22 cellular contexts compared by ENCODE assay signal in the genomic region with DNA sequence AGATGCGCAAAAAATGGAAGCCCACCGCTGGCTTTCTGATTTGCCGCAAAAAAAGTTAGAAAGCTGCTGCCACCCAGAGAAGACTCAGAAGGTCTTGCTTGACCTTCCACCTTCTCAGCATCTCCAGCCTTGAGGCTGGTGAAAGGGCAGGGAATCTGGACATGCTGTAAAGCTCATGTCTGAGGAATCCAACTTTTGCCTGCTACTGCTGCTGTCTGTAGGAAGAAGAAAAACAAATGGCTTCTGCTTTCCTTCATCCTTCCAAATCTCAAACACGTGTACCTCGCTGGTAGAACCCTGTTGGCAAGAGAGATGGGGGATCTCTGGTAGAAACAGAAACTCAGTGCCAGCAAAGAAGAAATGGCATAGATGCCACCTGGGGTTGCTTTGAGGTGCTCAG. TPM values are rescaled to one million over a fixed set of nuclear protein-coding genes. Genes with fewer than 3 reads are reported as not detected.
DNase-seq lines count a peak whose midpoint lies in the region; ATAC-seq and TF ChIP-seq lines count a peak whose summit lies in the region.
"Had no signal": no experiment of that assay in that cellular context is flagged by ENCODE, and none has a peak within 500 bp of the region (broad histone marks: within the 10 kb centered on the region; RNA-seq: fewer than 3 reads in every experiment).

No MANE protein-coding gene starts in this region.

- H2AFZ ChIP-seq in IMR-90 (replicated peaks; ENCODE audit: low read length, poor library complexity): no peak overlapping the region
- no peak overlapping the region for H2AFZ ChIP-seq in trophoblast cell (ENCODE audit: insufficient read depth, low read length, poor library complexity)
- H2AFZ ChIP-seq in neural progenitor cell (replicated peaks): no peak overlapping the region

- BruUV-seq in IMR-90 (replicated peaks; lab: Mats Ljungman, UMichigan): no TSS peak

- TF ChIP-seq CTCF in IMR-90 (conservative IDR thresholded peaks at IDR 0.05; ENCODE audit: low read depth, low read length) (no peak), dorsolateral prefrontal cortex (IDR thresholded peaks at IDR 0.05 in 54 of 56, conservative IDR thresholded peaks at IDR 0.05 in 2 of 56; ENCODE audit: low read depth in 1 of 56, partially characterized antibody in 56 of 56) (no peak), type B pancreatic cell (conservative IDR thresholded peaks at IDR 0.05) (no peak), neural progenitor cell (IDR thresholded peaks at IDR 0.05) (no peak)

- H2BK120ac ChIP-seq in IMR-90 (ENCODE audit: low read depth, low read length): peak overlapping the region; percentile 20; the same call in 1 of the 2 replicates
- H2BK120ac ChIP-seq in trophoblast cell (ENCODE audit: insufficient read depth, low read length, poor library complexity): peak overlapping the region; percentile 72

- H4K91ac ChIP-seq in IMR-90 (ENCODE audit: insufficient read depth, low read depth, low read length): no peak overlapping the region
- H4K91ac ChIP-seq in trophoblast cell (ENCODE audit: low read depth, low read length): no peak overlapping the region

- peak overlapping the region; percentile 52; the same call in 1 of the 2 replicates for H3K23ac ChIP-seq in IMR-90 (ENCODE audit: low read depth, low read length)
- H3K23ac ChIP-seq in trophoblast cell (ENCODE audit: low read length): no peak overlapping the region

- H3K4me1 Mint-ChIP-seq in type B pancreatic cell (ENCODE audit: unreplicated experiment) (peaks cover 52% of the 10 kb centered on the region), neural progenitor cell (peaks cover 7% of the 10 kb centered on the region), T-cell (peaks cover 16 to 26% (median 18%) of the 10 kb centered on the region in 3 donors)

- no peak for TF ChIP-seq POLR2A in IMR-90 (IDR thresholded peaks at IDR 0.05; ENCODE audit: low read depth, low read length)

- H3K4me3 Mint-ChIP-seq in type B pancreatic cell (peak overlapping the region; percentile 51), neural progenitor cell (no peak overlapping the region), T-cell (no peak overlapping the region)
- H3K4me3 Mint-ChIP-seq: IgD-negative memory B cell had no signal

- peak overlapping the region; percentile 35; the same call in 1 of the 2 replicates for H4K5ac ChIP-seq in IMR-90 (ENCODE audit: low read depth, low read length)

- peaks cover 16% of the 10 kb centered on the region for H3K9me1 ChIP-seq in IMR-90 (ENCODE audit: insufficient read depth, low read length)

- in situ Hi-C loops in IMR-90 (cut with MboI; ENCODE audit: low sequenced_read_pairs): no loop called here

- H3K9me3 Mint-ChIP-seq in type B pancreatic cell (no peaks in the 10 kb centered on the region), neural progenitor cell (no peaks in the 10 kb centered on the region), T-cell (no peaks in the 10 kb centered on the region)
- H3K9me3 Mint-ChIP-seq: IgD-negative memory B cell had no signal

- DNase-seq in IMR-90 (no peak), dorsolateral prefrontal cortex (no peak), trophoblast cell (no peak), type B pancreatic cell (ENCODE audit: extremely low spot score, unreplicated experiment) (no peak), neural progenitor cell (ENCODE audit: low spot score) (no peak), T-cell (no peak), GF-D8 (lab: John Stamatoyannopoulos, UW) (no peak)
- DNase-seq: ACHN, AML-193, DMS79 treated with DMSO at 0.1 percent for 48 hours, Karpas-422, MG63, NCI-H1048, NCI-H1436, NCI-H1930, NCI-H345, NCI-H524 treated with DMSO at 0.1 percent for 48 hours, SJCRH30 had no signal

- POLR2A ChIA-PET in IMR-90 (lab: Charles Lee; ENCODE audit: unreplicated experiment): no interaction called here
- POLR2A ChIA-PET in T-cell (lab: Charles Lee): no interaction called here

- H3K27me3 ChIP-seq in IMR-90 (ENCODE audit: control insufficient read depth, insufficient read depth, low read length): no peaks in the 10 kb centered on the region
- no peaks in the 10 kb centered on the region for H3K27me3 ChIP-seq in dorsolateral prefrontal cortex
- H3K27me3 ChIP-seq in trophoblast cell (ENCODE audit: insufficient read depth, low read length): no peaks in the 10 kb centered on the region
- H3K27me3 ChIP-seq in neural progenitor cell: no peaks in the 10 kb centered on the region
- H3K27me3 ChIP-seq: MG63, SJCRH30 had no signal

- intact Hi-C loops in IMR-90 (cut with micrococcal nuclease) (loop anchor here (5.0 kb wide), 1 partner anchor 52 kb away; no protein-coding TSS in a partner anchor), dorsolateral prefrontal cortex (cut with DNase I) (no loop called here)

- H3K36me3 ChIP-seq in IMR-90 (ENCODE audit: control insufficient read depth, insufficient read depth, low read length): no peaks in the 10 kb centered on the region
- H3K36me3 ChIP-seq in trophoblast cell (ENCODE audit: control insufficient read depth in 1 of 2, insufficient read depth in 2 of 2, low read length in 2 of 2): no peaks in the 10 kb centered on the region
- no peaks in the 10 kb centered on the region for H3K36me3 ChIP-seq in neural progenitor cell
- H3K36me3 ChIP-seq: HAP-1, MG63, SJCRH30 had no signal

- H3K18ac ChIP-seq in IMR-90 (ENCODE audit: low read depth, low read length) (peak overlapping the region; percentile 37; the same call in 1 of the 2 replicates), trophoblast cell (ENCODE audit: low read length) (no peak overlapping the region)

- H3K56ac ChIP-seq in IMR-90 (ENCODE audit: extremely low read depth, insufficient read depth, low read length): no peak overlapping the region

- peak overlapping the region; percentile 29; the same call in 1 of the 2 replicates for H3K14ac ChIP-seq in IMR-90 (replicated peaks; ENCODE audit: low read depth, low read length)
- peak overlapping the region; percentile 46 for H3K14ac ChIP-seq in trophoblast cell (ENCODE audit: low read length)

- H3K27me3 Mint-ChIP-seq in type B pancreatic cell: no peaks in the 10 kb centered on the region
- no peaks in the 10 kb centered on the region for H3K27me3 Mint-ChIP-seq in neural progenitor cell (ENCODE audit: insufficient read depth, low read depth)
- H3K27me3 Mint-ChIP-seq in T-cell: no peaks in the 10 kb centered on the region
- H3K27me3 Mint-ChIP-seq: IgD-negative memory B cell had no signal

- H2AK9ac ChIP-seq in IMR-90 (replicated peaks; ENCODE audit: low read depth, low read length, poor library complexity): no peak overlapping the region

- H3K27ac Mint-ChIP-seq in type B pancreatic cell (peak overlapping the region; percentile 87), neural progenitor cell (no peak overlapping the region), T-cell (no peak overlapping the region)
- H3K27ac Mint-ChIP-seq: IgD-negative memory B cell had no signal

- no CpG with 5 or more reads among the region's 5 CpGs for WGBS in IMR-90 (ENCODE audit: extremely low coverage in 2 of 2, insufficient read length in 1 of 2), 2 experiments
- WGBS in trophoblast cell (ENCODE audit: extremely low coverage, insufficient coverage, insufficient read length): no CpG with 5 or more reads among the region's 5 CpGs

- peak overlapping the region; percentile 32; the same call in 1 of the 3 replicates for H2BK15ac ChIP-seq in IMR-90 (ENCODE audit: low read depth, low read length)

- H3F3A ChIP-seq in neural progenitor cell (ENCODE audit: low read depth): no peaks in the 10 kb centered on the region

- H2BK5ac ChIP-seq in IMR-90 (ENCODE audit: low read depth, low read length, poor library complexity, severe bottlenecking) (no peak overlapping the region), trophoblast cell (ENCODE audit: low read depth, low read length, poor library complexity) (peak overlapping the region; percentile 91)

- no peak for TF ChIP-seq RAD21 in IMR-90 (IDR thresholded peaks at IDR 0.05; ENCODE audit: low read length)

- H4K8ac ChIP-seq in IMR-90 (ENCODE audit: low read depth in 2 of 2, low read length in 2 of 2) (no peak overlapping the region), trophoblast cell (ENCODE audit: low read depth, low read length) (peak overlapping the region; percentile 53)

- H4K20me1 ChIP-seq in IMR-90 (ENCODE audit: insufficient read depth, low read length): no peaks in the 10 kb centered on the region; the same call in 1 of the 2 replicates
- no peaks in the 10 kb centered on the region for H4K20me1 ChIP-seq in neural progenitor cell (ENCODE audit: low read depth)

- H2BK12ac ChIP-seq in trophoblast cell (ENCODE audit: low read length): peak overlapping the region; percentile 62

- H2AK5ac ChIP-seq in IMR-90 (ENCODE audit: low read depth, low read length) (peak overlapping the region; percentile 5; the same call in 1 of the 2 replicates), trophoblast cell (ENCODE audit: low read length) (peak overlapping the region; percentile 42)

- H3K27ac ChIP-seq in IMR-90 (ENCODE audit: insufficient read depth, low read length) (no peak overlapping the region), dorsolateral prefrontal cortex (peak overlapping the region in 45 of 59 donors; percentile 3 to 99 (median 65)), trophoblast cell (ENCODE audit: low read depth, low read length) (peak overlapping the region; percentile 81), neural progenitor cell (no peak overlapping the region)
- H3K27ac ChIP-seq: C4-2B, HL-60, SJCRH30 had no signal

- H3K9ac ChIP-seq in IMR-90 (ENCODE audit: low read depth, low read length) (no peak overlapping the region), trophoblast cell (ENCODE audit: low read length) (no peak overlapping the region), neural progenitor cell (no peak overlapping the region)

- H3K4me1 ChIP-seq in IMR-90 (ENCODE audit: control insufficient read depth, insufficient read depth, low read length) (peaks cover 22% of the 10 kb centered on the region), trophoblast cell (ENCODE audit: control insufficient read depth in 1 of 2, insufficient read depth in 2 of 2, low read length in 2 of 2) (peaks cover 25 to 35% of the 10 kb centered on the region in 2 experiments), neural progenitor cell (peaks cover 11% of the 10 kb centered on the region)
- H3K4me1 ChIP-seq: HAP-1 had no signal

- H3K36me3 Mint-ChIP-seq in type B pancreatic cell: peaks cover 15% of the 10 kb centered on the region
- H3K36me3 Mint-ChIP-seq in neural progenitor cell: no peaks in the 10 kb centered on the region
- no peaks in the 10 kb centered on the region for H3K36me3 Mint-ChIP-seq in T-cell
- H3K36me3 Mint-ChIP-seq: IgD-negative memory B cell had no signal

- H4K12ac ChIP-seq in trophoblast cell (ENCODE audit: low read depth, low read length): no peak overlapping the region

- no peak overlapping the region for H3K4me3 ChIP-seq in IMR-90 (ENCODE audit: insufficient read depth, low read depth, low read length)
- H3K4me3 ChIP-seq in dorsolateral prefrontal cortex: no peak overlapping the region
- H3K4me3 ChIP-seq in trophoblast cell (ENCODE audit: low read depth, low read length): no peak overlapping the region
- no peak overlapping the region for H3K4me3 ChIP-seq in neural progenitor cell
- H3K4me3 ChIP-seq: HAP-1, MG63, SJCRH30 had no signal

- dilution Hi-C loops in IMR-90 (cut with HindIII; ENCODE audit: low sequenced_read_pairs, unreplicated experiment): no loop called here

- H3K9me3 ChIP-seq in IMR-90 (ENCODE audit: control insufficient read depth, insufficient read depth, low read length): no peaks in the 10 kb centered on the region
- H3K9me3 ChIP-seq in trophoblast cell (ENCODE audit: insufficient read depth, low read depth, low read length): no peaks in the 10 kb centered on the region
- H3K9me3 ChIP-seq in neural progenitor cell (ENCODE audit: low read depth): no peaks in the 10 kb centered on the region
- H3K9me3 ChIP-seq: HAP-1, MG63, SJCRH30 had no signal

- H3K4me2 ChIP-seq in IMR-90 (ENCODE audit: low read depth, low read length): no peak overlapping the region
- H3K4me2 ChIP-seq in trophoblast cell (ENCODE audit: low read length): no peak overlapping the region
- H3K4me2 ChIP-seq in neural progenitor cell: no peak overlapping the region

- ATAC-seq in IMR-90 (ENCODE audit: low read depth): no peak
- ATAC-seq in T-cell (replicated peaks in 1 of 4): no peak

- H3K79me1 ChIP-seq in IMR-90 (ENCODE audit: low read depth in 1 of 2, low read length in 2 of 2) (peaks cover 21 to 49% of the 10 kb centered on the region in 2 experiments), trophoblast cell (ENCODE audit: low read length) (peaks cover 34% of the 10 kb centered on the region)

- H3K4ac ChIP-seq in IMR-90 (ENCODE audit: low read depth, low read length) (no peak overlapping the region), trophoblast cell (ENCODE audit: low read depth, low read length) (peak overlapping the region; percentile 90)

- CTCF ChIA-PET in IMR-90 (lab: Yijun Ruan, JAX): interaction anchor here (0.9 kb wide), 1 partner anchor 9 kb away, joined by 4 read pairs; no protein-coding TSS in a partner anchor
- CTCF ChIA-PET in T-cell (lab: Charles Lee): no interaction called here

- no peak overlapping the region for H2BK20ac ChIP-seq in IMR-90 (ENCODE audit: low read depth, low read length)

- H3K79me2 ChIP-seq in trophoblast cell (ENCODE audit: control insufficient read depth, insufficient read depth, low read length, poor library complexity) (peaks cover 9% of the 10 kb centered on the region), neural progenitor cell (ENCODE audit: low read depth) (peaks cover 7% of the 10 kb centered on the region)

RNA-seq across cellular contexts. Expression of a gene that starts 10.2 kb away (rescaled TPM):
- total RNA-seq in IMR-90 (2012; rRNA removed) (49.3 and 53.6 TPM in 2 replicates), dorsolateral prefrontal cortex (100 to 1,000 TPM in 22 of 120 experiments, 10 to 100 TPM in 98; 22.2 to 199 (median 67.6) TPM), type B pancreatic cell (ENCODE audit: low replicate concordance) (85.2 and 187 TPM in 2 replicates), neural progenitor cell (ENCODE audit: low replicate concordance) (35.5 and 60.6 TPM in 2 replicates), T-cell (10 to 100 TPM in 1 of 5 donors, 1 to 10 TPM in 4; 6.4 to 10.4 (median 6.6) TPM)
- 38.3 and 40.2 TPM in 2 replicates for polyA plus RNA-seq in IMR-90 (2012; rRNA removed)
- 19.5 and 21.8 TPM in 2 replicates for polyA plus RNA-seq in IMR-90 (2012; cell fraction: cytosol; rRNA removed)
- polyA plus RNA-seq in IMR-90 (2012; cell fraction: nucleus; rRNA removed; ENCODE audit: low replicate concordance): 40.5 and 57.5 TPM in 2 replicates
- 96.7 and 103 TPM in 2 replicates for polyA plus RNA-seq in trophoblast cell (2013)

Comparison
In these comparisons a context has a peak if more than half of its experiments do, and no peak if none do; other contexts are left out.
1. H3K27ac ChIP-seq: peak in dorsolateral prefrontal cortex (45 of 59) and trophoblast cell (single experiment); none in IMR-90 (single experiment) and neural progenitor cell (single experiment).